Comparison of ENCODE assay signal across 1 cellular context in genomic region chr15:74791007-74791406, GRCh38.
TF ChIP-seq lines count a peak whose summit lies in the region.

No MANE protein-coding gene starts in this region.

TF ChIP-seq in GM12878, 131 proteins besides CTCF, POLR2A, EP300 and RAD21:
- TF ChIP-seq MYC (IDR thresholded peaks at IDR 0.05; ENCODE audit: insufficient read depth, insufficient read length, insufficient replicate concordance, low read length, severe bottlenecking) (no peak), ZNF622 (IDR thresholded peaks at IDR 0.05) (no peak), STAT1 (conservative IDR thresholded peaks at IDR 0.05) (no peak), BACH1 (IDR thresholded peaks at IDR 0.05; ENCODE audit: borderline replicate concordance) (no peak), POLR2AphosphoS5 (IDR thresholded peaks at IDR 0.05; ENCODE audit: low read length) (no peak), MTA2 (IDR thresholded peaks at IDR 0.05; ENCODE audit: low read depth) (no peak), CHD4 (IDR thresholded peaks at IDR 0.05) (no peak), CEBPB (IDR thresholded peaks at IDR 0.05; ENCODE audit: borderline replicate concordance in 1 of 2, low read depth in 2 of 2, low read length in 2 of 2) (no peak), TCF3 (IDR thresholded peaks at IDR 0.05; ENCODE audit: borderline replicate concordance, insufficient read depth, low read depth, low read length) (no peak), CREB1 (IDR thresholded peaks at IDR 0.05; ENCODE audit: low read depth) (no peak), PBX3 (IDR thresholded peaks at IDR 0.05; ENCODE audit: insufficient replicate concordance, low read depth, low read length) (no peak)
- TF ChIP-seq, protein P1, sequence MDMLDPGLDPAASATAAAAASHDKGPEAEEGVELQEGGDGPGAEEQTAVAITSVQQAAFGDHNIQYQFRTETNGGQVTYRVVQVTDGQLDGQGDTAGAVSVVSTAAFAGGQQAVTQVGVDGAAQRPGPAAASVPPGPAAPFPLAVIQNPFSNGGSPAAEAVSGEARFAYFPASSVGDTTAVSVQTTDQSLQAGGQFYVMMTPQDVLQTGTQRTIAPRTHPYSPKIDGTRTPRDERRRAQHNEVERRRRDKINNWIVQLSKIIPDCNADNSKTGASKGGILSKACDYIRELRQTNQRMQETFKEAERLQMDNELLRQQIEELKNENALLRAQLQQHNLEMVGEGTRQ (IDR thresholded peaks at IDR 0.05; ENCODE audit: borderline replicate concordance, low read depth, low read length): no peak
- TF ChIP-seq, protein P2, sequence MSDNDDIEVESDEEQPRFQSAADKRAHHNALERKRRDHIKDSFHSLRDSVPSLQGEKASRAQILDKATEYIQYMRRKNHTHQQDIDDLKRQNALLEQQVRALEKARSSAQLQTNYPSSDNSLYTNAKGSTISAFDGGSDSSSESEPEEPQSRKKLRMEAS (IDR thresholded peaks at IDR 0.05; ENCODE audit: low read depth, low read length): no peak
